Comparison of ENCODE assay signal across 26 cellular contexts in genomic region chr22:49685116-49685515, GRCh38.
"Had no signal": no experiment of that assay in that cellular context is flagged by ENCODE, and none has a peak within 500 bp of the region (broad histone marks: within the 10 kb centered on the region; RNA-seq: fewer than 3 reads in every experiment).

No MANE protein-coding gene starts in this region.

- H3K27ac ChIP-seq: hepatocyte, left ventricle myocardium inferior, neural progenitor cell, ovary, sigmoid colon, spleen, tibial nerve, upper lobe of left lung, vagina had no signal

- ATAC-seq: natural killer cell; right cardiac atrium; stimulated activated memory B cell treated with anti-CD40 and anti-IgM and Interleukin-4, amounts not matched to agents 10 μg/mL and 1 μg/mL and 100 μg/mL, for 72 hours; stimulated activated naive CD8-positive, alpha-beta T cell treated with anti-CD3 and anti-CD28 coated beads, Interleukin-15, amount 100 ng/mL, for 72 hours had no signal

- H3K9ac ChIP-seq: neural progenitor cell had no signal

- DNase-seq: islet precursor cell; left ventricle myocardium inferior; mesendoderm; naive B cell; natural killer cell; nephron progenitor cell; ovary; right cardiac atrium; sigmoid colon; small intestine; stimulated activated CD4-positive, alpha-beta T cell treated with anti-CD3 and anti-CD28 coated beads, Interleukin-2, amount 100 ng/mL, for 48 hours; stimulated activated CD4-positive, alpha-beta T cell treated with anti-CD3 and anti-CD28 coated beads, Interleukin-4, amount 100 ng/mL, for 4 hours; stimulated activated CD8-positive, alpha-beta memory T cell treated with anti-CD3 and anti-CD28 coated beads, Interleukin-4, amount 100 ng/mL, for 48 hours; stimulated activated naive CD4-positive, alpha-beta T cell treated with Interleukin-2 at 50 U/mL for 16 hours; stimulated activated naive CD8-positive, alpha-beta T cell treated with anti-CD3 and anti-CD28 coated beads, Interleukin-15, amount 100 ng/mL, for 72 hours; substantia nigra had no signal

- H3K9me3 ChIP-seq: ovary, sigmoid colon, spleen, upper lobe of left lung, vagina had no signal

- H3K4me3 ChIP-seq: hepatocyte, left ventricle myocardium inferior, lung, neural progenitor cell, ovary, sigmoid colon, spleen, tibial nerve, upper lobe of left lung, vagina had no signal

- H3K27me3 ChIP-seq: ovary, tibial nerve, upper lobe of left lung, vagina had no signal

- H3K9me3 Mint-ChIP-seq: mesothelial cell of epicardium; natural killer cell; nephron progenitor cell; neural progenitor cell; stimulated activated naive CD8-positive, alpha-beta T cell treated with anti-CD3 and anti-CD28 coated beads, Interleukin-15, amount 100 ng/mL, for 72 hours had no signal

- H3K4me1 Mint-ChIP-seq: mesothelial cell of epicardium; naive B cell; natural killer cell; neural progenitor cell; stimulated activated memory B cell treated with anti-CD40 and anti-IgM and Interleukin-4, amounts not matched to agents 10 μg/mL and 1 μg/mL and 100 μg/mL, for 72 hours; stimulated activated naive CD8-positive, alpha-beta T cell treated with anti-CD3 and anti-CD28 coated beads, Interleukin-15, amount 100 ng/mL, for 72 hours had no signal

- H3K36me3 ChIP-seq: left ventricle myocardium inferior, neural progenitor cell, ovary, sigmoid colon, spleen, tibial nerve, upper lobe of left lung, vagina had no signal

- H3K4me3 Mint-ChIP-seq: mesothelial cell of epicardium; naive B cell; natural killer cell; nephron progenitor cell; neural progenitor cell; stimulated activated memory B cell treated with anti-CD40 and anti-IgM and Interleukin-4, amounts not matched to agents 10 μg/mL and 1 μg/mL and 100 μg/mL, for 72 hours; stimulated activated naive CD8-positive, alpha-beta T cell treated with anti-CD3 and anti-CD28 coated beads, Interleukin-15, amount 100 ng/mL, for 72 hours had no signal

- H3K36me3 Mint-ChIP-seq: mesothelial cell of epicardium; natural killer cell; neural progenitor cell; stimulated activated memory B cell treated with anti-CD40 and anti-IgM and Interleukin-4, amounts not matched to agents 10 μg/mL and 1 μg/mL and 100 μg/mL, for 72 hours had no signal

- H3K27ac Mint-ChIP-seq: mesothelial cell of epicardium; naive B cell; natural killer cell; nephron progenitor cell; neural progenitor cell; progenitor cell of endocrine pancreas; stimulated activated memory B cell treated with anti-CD40 and anti-IgM and Interleukin-4, amounts not matched to agents 10 μg/mL and 1 μg/mL and 100 μg/mL, for 72 hours; stimulated activated naive CD8-positive, alpha-beta T cell treated with anti-CD3 and anti-CD28 coated beads, Interleukin-15, amount 100 ng/mL, for 72 hours had no signal

- H3K4me1 ChIP-seq: left ventricle myocardium inferior, neural progenitor cell, sigmoid colon, spleen, tibial nerve, upper lobe of left lung, vagina had no signal
